ENCODE assay signal across 1 cellular context in genomic region chr15:60397772-60398445, GRCh38.
A peak's percentile ranks its signal among the peaks of the same experiment; 100 is the strongest.
TF ChIP-seq lines count a peak whose summit lies in the region.

ANXA2 (minus strand) TSS chr15:60397986; CDS start chr15:60386075, 11,911 bp downstream.

TF ChIP-seq in K562, 482 proteins besides CTCF, POLR2A, EP300 and RAD21 (continued from another document):
- no peak for TF ChIP-seq ZBED1 (IDR thresholded peaks at IDR 0.05)
- TF ChIP-seq SP2 (IDR thresholded peaks at IDR 0.05; ENCODE audit: extremely low read depth, low read depth, low read length, poor library complexity, severe bottlenecking) = no peak
- no peak for TF ChIP-seq ZNF354B (CRISPR knock-in tag; IDR thresholded peaks at IDR 0.05)
- peak; percentile 63 for TF ChIP-seq HNRNPK (IDR thresholded peaks at IDR 0.05; ENCODE audit: low read depth, low read length, poor library complexity, severe bottlenecking)
- no peak for TF ChIP-seq BMI1 (IDR thresholded peaks at IDR 0.05; ENCODE audit: low read length)
